Comparison of ENCODE assay signal across 21 cellular contexts in genomic region chr21:43342301-43342881, GRCh38.
DNase-seq lines count a peak whose midpoint lies in the region; ATAC-seq, FAIRE-seq and TF ChIP-seq lines count a peak whose summit lies in the region.
"Had no signal": no experiment of that assay in that cellular context is flagged by ENCODE, and none has a peak within 500 bp of the region (broad histone marks: within the 10 kb centered on the region; RNA-seq: fewer than 3 reads in every experiment).

No MANE protein-coding gene starts in this region.

- no peak overlapping the region for H2BK120ac ChIP-seq in IMR-90 (ENCODE audit: low read depth, low read length)

- CTCF ChIA-PET in A549 (lab: Yijun Ruan, JAX), result interaction anchor here (0.7 to 3.0 kb wide), 7 partner anchors 10 to 304 kb away, joined by 3 to 15 read pairs (median 5); no protein-coding TSS in a partner anchor
- CTCF ChIA-PET in IMR-90 (lab: Yijun Ruan, JAX), result no interaction called here

- peaks cover 12% of the 10 kb centered on the region for H3K27me3 Mint-ChIP-seq in T-helper 17 cell

- TF ChIP-seq EP300 in A549 (IDR thresholded peaks at IDR 0.05), result no peak

- H3K4me3 ChIP-seq in A549 (peak overlapping the region; percentile 9; the same call in 1 of the 3 replicates), IMR-90 (ENCODE audit: insufficient read depth, low read depth, low read length) (no peak overlapping the region), hepatocyte (no peak overlapping the region), prostate gland (no peak overlapping the region), foreskin fibroblast (ENCODE audit: low read depth in 1 of 2, low read length in 2 of 2) (no peak overlapping the region)
- H3K4me3 ChIP-seq: dorsolateral prefrontal cortex, gastroesophageal sphincter, spleen, uterus had no signal

- peaks cover 11% of the 10 kb centered on the region for H3K9me1 ChIP-seq in IMR-90 (ENCODE audit: insufficient read depth, low read length)

- no peaks in the 10 kb centered on the region for H3K9me2 ChIP-seq in hepatocyte (replicated peaks; ENCODE audit: insufficient read depth)
- H3K9me2 ChIP-seq: SK-N-SH had no signal

- no peak overlapping the region for H4K8ac ChIP-seq in IMR-90 (ENCODE audit: low read depth in 2 of 2, low read length in 2 of 2)

- H3K27me3 ChIP-seq in IMR-90 (ENCODE audit: control insufficient read depth, insufficient read depth, low read length), result no peaks in the 10 kb centered on the region
- no peaks in the 10 kb centered on the region for H3K27me3 ChIP-seq in hepatocyte
- H3K27me3 ChIP-seq in prostate gland (replicated peaks; ENCODE audit: insufficient read depth), result no peaks in the 10 kb centered on the region
- H3K27me3 ChIP-seq: dorsolateral prefrontal cortex, uterus had no signal

- no peak overlapping the region for H2BK5ac ChIP-seq in IMR-90 (ENCODE audit: low read depth, low read length, poor library complexity, severe bottlenecking)

- no peak overlapping the region for H3K56ac ChIP-seq in IMR-90 (ENCODE audit: extremely low read depth, insufficient read depth, low read length)

- no peak overlapping the region for H4K5ac ChIP-seq in IMR-90 (ENCODE audit: low read depth, low read length)

- no peak overlapping the region for H3K4ac ChIP-seq in IMR-90 (ENCODE audit: low read depth, low read length)

- FAIRE-seq in A549 (lab: Jason Lieb, UNC), result no peak

- in situ Hi-C loops in IMR-90 (cut with MboI; ENCODE audit: low sequenced_read_pairs), result no loop called here

- peak overlapping the region; percentile 100 for H3K27ac ChIP-seq in A549
- H3K27ac ChIP-seq in IMR-90 (ENCODE audit: insufficient read depth, low read length), result no peak overlapping the region
- peak overlapping the region; percentile 97 for H3K27ac ChIP-seq in hepatocyte
- peak overlapping the region; percentile 91 to 92 for H3K27ac ChIP-seq in prostate gland
- H3K27ac ChIP-seq: dorsolateral prefrontal cortex, gastroesophageal sphincter, uterus had no signal

- H2AK5ac ChIP-seq in IMR-90 (ENCODE audit: low read depth, low read length), result peak overlapping the region; percentile 16; the same call in 1 of the 2 replicates

- no peak overlapping the region for H2AK9ac ChIP-seq in IMR-90 (replicated peaks; ENCODE audit: low read depth, low read length, poor library complexity)

- DNase-seq in A549 (ENCODE audit: low read depth in 1 of 2, low spot score in 1 of 2) (no peak), IMR-90 (no peak), hepatocyte (ENCODE audit: low spot score) (no peak), prostate gland (ENCODE audit: low spot score) (no peak), activated gamma-delta T cell treated with Interleukin-2 at 50 U/mL for 16 hours (no peak), foreskin fibroblast (no peak), T-helper 17 cell (no peak)
- DNase-seq: activated CD4-positive, alpha-beta T cell treated with anti-CD3 and anti-CD28 coated beads for 4 hours; activated naive CD4-positive, alpha-beta T cell; activated T-cell treated with anti-CD3 and anti-CD28 coated beads, Interleukin-2, amount 50 U/mL, for 4 hours; dorsolateral prefrontal cortex; GF-D8; hypothalamus; immature natural killer cell; NCI-H1694 treated with DMSO at 0.1 percent for 48 hours; SK-N-SH; spleen; stimulated activated CD4-positive, alpha-beta T cell treated with anti-CD3 and anti-CD28 coated beads, Interleukin-4, amount 100 ng/mL, for 1 hour; uterus had no signal

- no peaks in the 10 kb centered on the region for H3K79me1 ChIP-seq in IMR-90 (ENCODE audit: low read depth in 1 of 2, low read length in 2 of 2)

- dilution Hi-C loops in IMR-90 (cut with HindIII; ENCODE audit: low sequenced_read_pairs, unreplicated experiment), result no loop called here

- no TSS peak for BruUV-seq in IMR-90 (replicated peaks; lab: Mats Ljungman, UMichigan)

- no peak overlapping the region for H3K27ac Mint-ChIP-seq in T-helper 17 cell

- no peaks in the 10 kb centered on the region for H3K9me3 ChIP-seq in A549
- no peaks in the 10 kb centered on the region for H3K9me3 ChIP-seq in IMR-90 (ENCODE audit: control insufficient read depth, insufficient read depth, low read length)
- no peaks in the 10 kb centered on the region for H3K9me3 ChIP-seq in hepatocyte (ENCODE audit: low read depth)
- H3K9me3 ChIP-seq in prostate gland, result no peaks in the 10 kb centered on the region
- no peaks in the 10 kb centered on the region for H3K9me3 ChIP-seq in T-helper 17 cell (ENCODE audit: control insufficient read depth, low read length, poor library complexity, severe bottlenecking)
- H3K9me3 ChIP-seq: gastroesophageal sphincter, SK-N-SH, spleen, uterus had no signal

- H3K23ac ChIP-seq in IMR-90 (ENCODE audit: low read depth, low read length), result no peak overlapping the region

- H3K4me3 Mint-ChIP-seq in T-helper 17 cell, result no peak overlapping the region
- H3K4me3 Mint-ChIP-seq: activated T-cell treated with anti-CD3 and anti-CD28 coated beads, Interleukin-2, amount 50 U/mL, for 4 hours; immature natural killer cell had no signal

- ATAC-seq in A549, result no peak
- no peak for ATAC-seq in IMR-90 (ENCODE audit: low read depth)
- no peak for ATAC-seq in GM21737 (IDR thresholded peaks at IDR 0.05; ENCODE audit: unreplicated experiment)
- no peak for ATAC-seq in T-helper 17 cell
- ATAC-seq: activated T-cell treated with anti-CD3 and anti-CD28 coated beads, Interleukin-2, amount 50 U/mL, for 4 hours; gastroesophageal sphincter had no signal

- H3K79me2 ChIP-seq in hepatocyte, result no peaks in the 10 kb centered on the region

- H4K91ac ChIP-seq in IMR-90 (ENCODE audit: insufficient read depth, low read depth, low read length), result no peak overlapping the region

- no peak overlapping the region for H3K18ac ChIP-seq in IMR-90 (ENCODE audit: low read depth, low read length)

- TF ChIP-seq POLR2A in A549 (IDR thresholded peaks at IDR 0.05; ENCODE audit: low read length), result no peak
- no peak for TF ChIP-seq POLR2A in IMR-90 (IDR thresholded peaks at IDR 0.05; ENCODE audit: low read depth, low read length)
- no peak for TF ChIP-seq POLR2A in prostate gland (IDR thresholded peaks at IDR 0.05)

- peak overlapping the region; percentile 33 for H2AFZ ChIP-seq in IMR-90 (replicated peaks; ENCODE audit: low read length, poor library complexity)
- no peak overlapping the region for H2AFZ ChIP-seq in hepatocyte

- no peak for TF ChIP-seq CTCF in A549 (IDR thresholded peaks at IDR 0.05)
- TF ChIP-seq CTCF in IMR-90 (conservative IDR thresholded peaks at IDR 0.05; ENCODE audit: low read depth, low read length), result no peak
- no peak for TF ChIP-seq CTCF in hepatocyte (IDR thresholded peaks at IDR 0.05; ENCODE audit: poor library complexity)
- TF ChIP-seq CTCF in prostate gland (IDR thresholded peaks at IDR 0.05), result no peak
- no peak for TF ChIP-seq CTCF in foreskin fibroblast (IDR thresholded peaks at IDR 0.05; ENCODE audit: low read depth, low read length)

- no peak overlapping the region for H3K14ac ChIP-seq in IMR-90 (replicated peaks; ENCODE audit: low read depth, low read length)

- no peak overlapping the region for H3K9ac ChIP-seq in IMR-90 (ENCODE audit: low read depth, low read length)
- H3K9ac ChIP-seq: SK-N-SH had no signal

- H4K20me1 ChIP-seq in IMR-90 (ENCODE audit: insufficient read depth, low read length) (no peaks in the 10 kb centered on the region), hepatocyte (ENCODE audit: insufficient read depth, poor library complexity, severe bottlenecking) (no peaks in the 10 kb centered on the region)

- WGBS in A549 (ENCODE audit: missing lambda C conversion rate), result 87% methylated on average over 16 of the region's 17 CpGs
- 80% methylated on average over 13 of the region's 17 CpGs; no CpG with 5 or more reads in 1 of the 2 experiments for WGBS in IMR-90 (ENCODE audit: extremely low coverage in 2 of 2, insufficient read length in 1 of 2), 2 experiments
- WGBS in hepatocyte (ENCODE audit: low lambda C conversion rate, missing lambda C conversion rate), result 97% methylated on average over 17 of the region's 17 CpGs
- 92% methylated on average over 17 of the region's 17 CpGs for WGBS in prostate gland

- H3K4me1 Mint-ChIP-seq in T-helper 17 cell, result no peaks in the 10 kb centered on the region

- H2BK15ac ChIP-seq in IMR-90 (ENCODE audit: low read depth, low read length), result no peak overlapping the region

- H3K4me2 ChIP-seq in A549 (peak overlapping the region; percentile 72), IMR-90 (ENCODE audit: low read depth, low read length) (no peak overlapping the region), hepatocyte (no peak overlapping the region)
- H3K4me2 ChIP-seq: SK-N-SH had no signal

- intact Hi-C loops in IMR-90 (cut with micrococcal nuclease), result no loop called here
- intact Hi-C loops in prostate gland (cut with DNase I), result no loop called here

- peaks cover 77% of the 10 kb centered on the region for H3K4me1 ChIP-seq in A549
- peaks cover 25% of the 10 kb centered on the region for H3K4me1 ChIP-seq in IMR-90 (ENCODE audit: control insufficient read depth, insufficient read depth, low read length)
- peaks cover 51% of the 10 kb centered on the region for H3K4me1 ChIP-seq in hepatocyte (ENCODE audit: insufficient read depth)
- peaks cover 18% of the 10 kb centered on the region for H3K4me1 ChIP-seq in prostate gland (replicated peaks)
- H3K4me1 ChIP-seq: uterus had no signal

- H2BK20ac ChIP-seq in IMR-90 (ENCODE audit: low read depth, low read length), result no peak overlapping the region

- H3K36me3 ChIP-seq in IMR-90 (ENCODE audit: control insufficient read depth, insufficient read depth, low read length), result no peaks in the 10 kb centered on the region
- no peaks in the 10 kb centered on the region for H3K36me3 ChIP-seq in hepatocyte (replicated peaks; ENCODE audit: insufficient read depth, low read depth)
- no peaks in the 10 kb centered on the region for H3K36me3 ChIP-seq in prostate gland
- H3K36me3 ChIP-seq: gastroesophageal sphincter, spleen, uterus had no signal

- H3K36me3 Mint-ChIP-seq in T-helper 17 cell (ENCODE audit: low read depth), result no peaks in the 10 kb centered on the region

- TF ChIP-seq RAD21 in A549 (conservative IDR thresholded peaks at IDR 0.05 in 1 of 2, IDR thresholded peaks at IDR 0.05 in 1 of 2) (no peak), IMR-90 (IDR thresholded peaks at IDR 0.05; ENCODE audit: low read length) (no peak)

- POLR2A ChIA-PET in A549 (lab: Yijun Ruan, JAX) (interaction anchor here (1.0 to 2.4 kb wide), 4 partner anchors 9 to 303 kb away, joined by 3 to 37 read pairs (median 6); no protein-coding TSS in a partner anchor), IMR-90 (lab: Charles Lee; ENCODE audit: unreplicated experiment) (no interaction called here)

TF ChIP-seq in A549, 52 proteins besides CTCF, POLR2A, EP300 and RAD21:
- TF ChIP-seq HDAC2 (IDR thresholded peaks at IDR 0.05), result no peak
- no peak for TF ChIP-seq JUN (IDR thresholded peaks at IDR 0.05)
- TF ChIP-seq RFX5 (IDR thresholded peaks at IDR 0.05), result no peak
- peak; percentile 40; the same call in 1 of the 2 replicates for TF ChIP-seq KDM1A (IDR thresholded peaks at IDR 0.05; ENCODE audit: low read depth)
- TF ChIP-seq POLR2AphosphoS2 (conservative IDR thresholded peaks at IDR 0.05; ENCODE audit: low read length), result no peak
